In the genomic region with DNA sequence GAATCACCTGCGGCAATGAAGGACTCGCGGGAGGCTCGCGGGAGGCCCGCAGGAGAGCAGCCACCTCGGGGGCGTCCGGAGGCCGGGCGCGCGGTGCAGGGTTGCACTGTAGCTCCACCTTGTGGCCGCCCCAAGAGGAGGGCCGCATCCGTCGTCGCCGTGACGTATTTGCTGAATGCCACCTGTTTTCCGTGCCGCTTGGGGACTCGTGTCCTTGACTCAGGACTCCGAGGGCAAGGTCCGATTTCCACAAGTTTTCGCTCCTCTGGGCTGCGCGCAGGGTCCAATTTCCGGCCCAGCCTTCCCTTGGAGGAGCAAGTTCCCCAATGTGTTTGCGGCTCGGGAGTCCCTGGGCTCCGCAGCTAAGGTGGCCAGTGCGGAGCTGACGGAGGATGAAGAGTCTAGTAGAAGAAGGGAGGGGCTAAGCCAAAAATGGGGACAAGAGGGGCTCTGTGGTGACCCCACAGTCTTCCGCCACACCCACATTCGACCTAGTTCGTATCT, we compare ENCODE assay signal across 8 cellular contexts. TPM values are rescaled to one million over a fixed set of nuclear protein-coding genes. Genes with fewer than 3 reads are reported as not detected.
DNase-seq lines count a peak whose midpoint lies in the region; ATAC-seq and TF ChIP-seq lines count a peak whose summit lies in the region.

No MANE protein-coding gene starts in this region.

- H3K9me3 Mint-ChIP-seq in endodermal cell = peaks cover 74% of the 10 kb centered on the region

- WGBS in endodermal cell (ENCODE audit: insufficient coverage in 1 of 2, insufficient read length in 1 of 2), 2 experiments = 0% methylated on average over 4 to 37 of the region's 37 CpGs

- peaks cover 9% of the 10 kb centered on the region for H3K27me3 Mint-ChIP-seq in endodermal cell (ENCODE audit: insufficient read depth)

- ATAC-seq in GM19043 (IDR thresholded peaks at IDR 0.05; ENCODE audit: low read depth, unreplicated experiment) (peak; percentile 62), HG03378 (IDR thresholded peaks at IDR 0.05; ENCODE audit: unreplicated experiment) (peak; percentile 57), mucosa of descending colon (peak; percentile 89)

- peak overlapping the region; percentile 53 for H3K27ac ChIP-seq in endodermal cell (ENCODE audit: low read depth, low read length)

- peak overlapping the region; percentile 74 for H3K9ac ChIP-seq in endodermal cell (ENCODE audit: extremely low read depth, low read length, poor library complexity, severe bottlenecking)

- H3K27ac Mint-ChIP-seq in endodermal cell = peak overlapping the region; percentile 98

- H3K36me3 ChIP-seq in BE2C (no peaks in the 10 kb centered on the region), endodermal cell (ENCODE audit: control insufficient read depth, insufficient read depth, low read length) (no peaks in the 10 kb centered on the region), mucosa of descending colon (ENCODE audit: low read depth) (no peaks in the 10 kb centered on the region)

- peak; percentile 74 for DNase-seq in BE2C
- peak; percentile 3 for DNase-seq in NK-92 (lab: John Stamatoyannopoulos, UW; ENCODE audit: unreplicated experiment)
- DNase-seq in activated CD8-positive, alpha-beta memory T cell treated with anti-CD3 and anti-CD28 coated beads for 48 hours (ENCODE audit: low read depth in 2 of 3, low spot score in 2 of 3) = peak in 2 of 3 experiments; percentile 31 to 48
- DNase-seq in endodermal cell = peak; percentile 90
- peak; percentile 80 to 87 (median 84) for DNase-seq in mucosa of descending colon
- DNase-seq in stimulated activated CD8-positive, alpha-beta memory T cell treated with anti-CD3 and anti-CD28 coated beads, Interleukin-7, amount 100 ng/mL, for 1 hour (ENCODE audit: low read depth in 2 of 2) = peak; percentile 40 to 49

- peaks cover 5% of the 10 kb centered on the region for H3K4me1 Mint-ChIP-seq in endodermal cell

- no peaks in the 10 kb centered on the region for H3K9me3 ChIP-seq in BE2C
- no peaks in the 10 kb centered on the region for H3K9me3 ChIP-seq in endodermal cell (ENCODE audit: control insufficient read depth, low read length)
- H3K9me3 ChIP-seq in mucosa of descending colon = no peaks in the 10 kb centered on the region

- H3K4me1 ChIP-seq in BE2C = no peaks in the 10 kb centered on the region
- H3K4me1 ChIP-seq in endodermal cell (ENCODE audit: control insufficient read depth, insufficient read depth, low read length) = no peaks in the 10 kb centered on the region
- no peaks in the 10 kb centered on the region for H3K4me1 ChIP-seq in mucosa of descending colon (ENCODE audit: low read depth)

- intact Hi-C loops in mucosa of descending colon (cut with DNase I, micrococcal nuclease) = no loop called here

- peak; percentile 54 for TF ChIP-seq CTCF in BE2C (IDR thresholded peaks at IDR 0.05; ENCODE audit: low read depth, low read length)
- peak; percentile 83 for TF ChIP-seq CTCF in endodermal cell (conservative IDR thresholded peaks at IDR 0.05)
- TF ChIP-seq CTCF in mucosa of descending colon (IDR thresholded peaks at IDR 0.05) = peak; percentile 62

- peak overlapping the region; percentile 79 for H3K4me3 ChIP-seq in BE2C (ENCODE audit: low read depth, low read length)
- H3K4me3 ChIP-seq in endodermal cell (ENCODE audit: low read length) = peak overlapping the region; percentile 87
- peak overlapping the region; percentile 17 for H3K4me3 ChIP-seq in mucosa of descending colon

- H3K36me3 Mint-ChIP-seq in endodermal cell (ENCODE audit: low read depth) = no peaks in the 10 kb centered on the region

- H3K27me3 ChIP-seq in BE2C = no peaks in the 10 kb centered on the region
- no peaks in the 10 kb centered on the region for H3K27me3 ChIP-seq in endodermal cell (ENCODE audit: control insufficient read depth, insufficient read depth, low read length, poor library complexity, severe bottlenecking)

- peak overlapping the region; percentile 81 for H3K4me3 Mint-ChIP-seq in endodermal cell

RNA-seq across cellular contexts. Expression of gene DLG3, which starts 10.7 kb away (rescaled TPM):
- polyA plus RNA-seq in BE2C (2012; ENCODE audit: insufficient read depth, insufficient read length, low read depth) = 0.96 TPM
- total RNA-seq in endodermal cell = 10 to 100 TPM; 53.9 to 59.4 TPM
- polyA plus RNA-seq in endodermal cell (2013, experiment 1 of 2) = 33.7 TPM
- polyA plus RNA-seq in endodermal cell (2013, experiment 2 of 2) = 31.8 TPM
- 10 to 100 TPM; 41.9 to 76.0 (median 72.8) TPM for total RNA-seq in mucosa of descending colon

RNA-seq across cellular contexts. Expression of gene GDPD2, which starts 10.8 kb away (rescaled TPM):
- not detected for polyA plus RNA-seq in BE2C (2012; ENCODE audit: insufficient read depth, insufficient read length, low read depth)
- 1 to 10 TPM in 1 of 2 donors, under 1 TPM in 1; 0.55 to 1.5 TPM for total RNA-seq in endodermal cell
- polyA plus RNA-seq in endodermal cell (2013, experiment 1 of 2) = 14.0 TPM
- polyA plus RNA-seq in endodermal cell (2013, experiment 2 of 2) = 10.5 TPM
- total RNA-seq in mucosa of descending colon = 10 to 100 TPM in 2 of 3 donors, 1 to 10 TPM in 1; 9.0 to 28.5 (median 25.9) TPM

Comparison
In these comparisons a context has a peak if more than half of its experiments do, and no peak if none do; other contexts are left out.
1. Peak in every context shown above with its lines: DNase-seq, ATAC-seq, H3K4me3 ChIP-seq and H3K27ac ChIP-seq.
2. DNase-seq: peak in every context shown above with its lines; median percentile 90 in endodermal cell; 84 in mucosa of descending colon; 74 in BE2C; 44 in stimulated activated CD8-positive, alpha-beta memory T cell treated with anti-CD3 and anti-CD28 coated beads, Interleukin-7, amount 100 ng/mL, for 1 hour; 40 in activated CD8-positive, alpha-beta memory T cell treated with anti-CD3 and anti-CD28 coated beads for 48 hours; 3 in NK-92.
3. H3K4me3 ChIP-seq: peak in every context shown above with its lines; median percentile 87 in endodermal cell; 79 in BE2C; 17 in mucosa of descending colon.